Comparison of ENCODE assay signal across 1 cellular context in the genomic region with DNA sequence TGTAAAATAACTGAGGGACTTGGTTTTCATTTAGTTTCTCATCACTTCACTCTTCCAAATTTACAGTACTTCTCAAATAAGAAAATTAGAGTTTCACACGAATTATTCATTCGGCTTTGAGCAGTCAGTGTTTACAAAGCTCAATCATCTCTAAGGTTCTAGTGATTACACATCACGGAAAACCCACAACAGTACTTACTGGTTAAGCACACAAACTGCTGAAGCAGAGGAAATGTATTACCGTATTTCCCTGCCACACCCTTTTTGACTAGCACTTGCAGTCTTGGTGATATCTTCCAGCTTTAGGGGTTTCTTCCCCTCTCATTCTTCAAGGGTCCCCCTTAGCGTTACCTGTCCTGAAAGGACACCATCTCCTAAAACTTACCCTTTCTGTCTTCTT.
A peak's percentile ranks its signal among the peaks of the same experiment; 100 is the strongest.
TF ChIP-seq lines count a peak whose summit lies in the region.

No MANE protein-coding gene starts in this region.

TF ChIP-seq in K562, 482 proteins besides CTCF, POLR2A, EP300 and RAD21 (continued from another document):
- TF ChIP-seq, protein P1, sequence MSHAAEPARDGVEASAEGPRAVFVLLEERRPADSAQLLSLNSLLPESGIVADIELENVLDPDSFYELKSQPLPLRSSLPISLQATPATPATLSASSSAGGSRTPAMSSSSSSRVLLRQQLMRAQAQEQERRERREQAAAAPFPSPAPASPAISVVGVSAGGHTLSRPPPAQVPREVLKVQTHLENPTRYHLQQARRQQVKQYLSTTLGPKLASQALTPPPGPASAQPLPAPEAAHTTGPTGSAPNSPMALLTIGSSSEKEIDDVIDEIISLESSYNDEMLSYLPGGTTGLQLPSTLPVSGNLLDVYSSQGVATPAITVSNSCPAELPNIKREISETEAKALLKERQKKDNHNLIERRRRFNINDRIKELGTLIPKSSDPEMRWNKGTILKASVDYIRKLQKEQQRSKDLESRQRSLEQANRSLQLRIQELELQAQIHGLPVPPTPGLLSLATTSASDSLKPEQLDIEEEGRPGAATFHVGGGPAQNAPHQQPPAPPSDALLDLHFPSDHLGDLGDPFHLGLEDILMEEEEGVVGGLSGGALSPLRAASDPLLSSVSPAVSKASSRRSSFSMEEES (CRISPR knock-in tag; IDR thresholded peaks at IDR 0.05) = no peak
- TF ChIP-seq E2F8 (IDR thresholded peaks at IDR 0.05; ENCODE audit: low read depth, partially characterized antibody) (no peak), RBM22 (IDR thresholded peaks at IDR 0.05; ENCODE audit: low read depth, low read length, poor library complexity, severe bottlenecking) (no peak), MLLT1 (IDR thresholded peaks at IDR 0.05) (no peak), MAFK (IDR thresholded peaks at IDR 0.05; ENCODE audit: low read length) (peak; percentile 15; the same call in 1 of the 2 replicates), PYGO2 (tag; IDR thresholded peaks at IDR 0.05) (no peak), C11orf30 (IDR thresholded peaks at IDR 0.05; ENCODE audit: low read depth) (peak; percentile 49), MTA2 (IDR thresholded peaks at IDR 0.05; ENCODE audit: low read depth) (no peak), SMAD3 (CRISPR knock-in tag; conservative IDR thresholded peaks at IDR 0.05) (no peak)
- TF ChIP-seq, protein P2, sequence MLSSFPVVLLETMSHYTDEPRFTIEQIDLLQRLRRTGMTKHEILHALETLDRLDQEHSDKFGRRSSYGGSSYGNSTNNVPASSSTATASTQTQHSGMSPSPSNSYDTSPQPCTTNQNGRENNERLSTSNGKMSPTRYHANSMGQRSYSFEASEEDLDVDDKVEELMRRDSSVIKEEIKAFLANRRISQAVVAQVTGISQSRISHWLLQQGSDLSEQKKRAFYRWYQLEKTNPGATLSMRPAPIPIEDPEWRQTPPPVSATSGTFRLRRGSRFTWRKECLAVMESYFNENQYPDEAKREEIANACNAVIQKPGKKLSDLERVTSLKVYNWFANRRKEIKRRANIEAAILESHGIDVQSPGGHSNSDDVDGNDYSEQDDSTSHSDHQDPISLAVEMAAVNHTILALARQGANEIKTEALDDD (IDR thresholded peaks at IDR 0.05) = peak; percentile 77
TF ChIP-seq in K562: peak in this region for 5.
